Comparison of ENCODE assay signal across 8 cellular contexts in genomic region chr1:2237773-2238172, GRCh38. TPM values are rescaled to one million over a fixed set of nuclear protein-coding genes. Genes with fewer than 3 reads are reported as not detected.
DNase-seq lines count a peak whose midpoint lies in the region; ATAC-seq, FAIRE-seq and TF ChIP-seq lines count a peak whose summit lies in the region.

No MANE protein-coding gene starts in this region.

- H3K27ac ChIP-seq in GM12878 (ENCODE audit: control insufficient read depth, insufficient read depth), result no peak overlapping the region
- peak overlapping the region; percentile 34 to 72 (median 44) for H3K27ac ChIP-seq in thyroid gland

- H3K79me2 ChIP-seq in GM12878 (ENCODE audit: control insufficient read depth, insufficient read depth, low read length), result peaks cover 35% of the 10 kb centered on the region

- H3K9me3 ChIP-seq in GM12878 (replicated peaks; ENCODE audit: control insufficient read depth, insufficient read depth, low read length) (no peaks in the 10 kb centered on the region), thyroid gland (no peaks in the 10 kb centered on the region)

- H3K27me3 ChIP-seq in GM12878 (replicated peaks in 1 of 2; ENCODE audit: control insufficient read depth in 2 of 2, insufficient read depth in 2 of 2, low read length in 1 of 2) (no peaks in the 10 kb centered on the region), thyroid gland (no peaks in the 10 kb centered on the region)

- no peak overlapping the region for H2AFZ ChIP-seq in GM12878 (ENCODE audit: control insufficient read depth, low read depth, low read length)

- H3K36me3 ChIP-seq in GM12878 (ENCODE audit: control insufficient read depth in 2 of 2, insufficient read depth in 2 of 2, low read length in 1 of 2), result peaks cover 0 to 5% of the 10 kb centered on the region in 2 experiments; a peak in 2 of 4 replicates
- no peaks in the 10 kb centered on the region for H3K36me3 ChIP-seq in thyroid gland

- CTCF ChIA-PET in activated naive CD4-positive, alpha-beta T cell treated with anti-CD3 and anti-CD28 coated beads for 36 hours (lab: Charles Lee), result interaction anchor here (1.2 to 1.5 kb wide), 2 partner anchors 43 to 144 kb away, joined by 3 to 7 read pairs; partner anchors contain the start of gene FAAP20
- CTCF ChIA-PET in GM12878 (lab: Yijun Ruan, JAX), result interaction anchor here (1.2 kb wide), 1 partner anchor 31 kb away, joined by 4 read pairs; no protein-coding TSS in a partner anchor

- TF ChIP-seq EP300 in GM12878 (IDR thresholded peaks at IDR 0.05; ENCODE audit: borderline replicate concordance in 1 of 2, control insufficient read depth in 1 of 2, low read depth in 2 of 2, low read length in 2 of 2), result no peak

- POLR2A ChIA-PET in GM12878 (lab: Charles Lee), result no interaction called here

- peak overlapping the region; percentile 49 for H3K4me3 Mint-ChIP-seq in activated naive CD4-positive, alpha-beta T cell treated with anti-CD3 and anti-CD28 coated beads for 36 hours

- no peak for DNase-seq in activated naive CD4-positive, alpha-beta T cell treated with anti-CD3 and anti-CD28 coated beads for 36 hours
- DNase-seq in activated naive CD4-positive, alpha-beta T cell treated with anti-CD3 and anti-CD28 coated beads, Interleukin-2, amount 50 U/mL, for 16 hours, result no peak
- no peak for DNase-seq in GM12878 (ENCODE audit: low read depth, low spot score)
- peak; percentile 45 for DNase-seq in left lobe of liver (ENCODE audit: low spot score)
- peak; percentile 62 to 65 for DNase-seq in thyroid gland
- no peak for DNase-seq in GM10266 (ENCODE audit: extremely low spot score)
- no peak for DNase-seq in NCI-H82 (lab: John Stamatoyannopoulos, UW)

- H3K4me1 ChIP-seq in GM12878 (ENCODE audit: control insufficient read depth, insufficient read depth, low read length) (peaks cover 20% of the 10 kb centered on the region), thyroid gland (peaks cover 81 to 99% of the 10 kb centered on the region in 2 donors)

- no peak overlapping the region for H3K9ac ChIP-seq in GM12878 (ENCODE audit: control insufficient read depth, insufficient read depth, low read length)

- peaks cover 95% of the 10 kb centered on the region for H3K4me1 Mint-ChIP-seq in activated naive CD4-positive, alpha-beta T cell treated with anti-CD3 and anti-CD28 coated beads for 36 hours (ENCODE audit: low read depth)

- in situ Hi-C loops in GM12878 (cut with MboI), result no loop called here

- ATAC-seq in GM12878, result no peak
- no peak for ATAC-seq in left lobe of liver
- no peak for ATAC-seq in HG02938 (IDR thresholded peaks at IDR 0.05; ENCODE audit: unreplicated experiment)

- no peaks in the 10 kb centered on the region for H4K20me1 ChIP-seq in GM12878 (ENCODE audit: control insufficient read depth, insufficient read depth)

- H3K27ac Mint-ChIP-seq in activated naive CD4-positive, alpha-beta T cell treated with anti-CD3 and anti-CD28 coated beads for 36 hours, result peak overlapping the region; percentile 86

- no peaks in the 10 kb centered on the region for H3K9me3 Mint-ChIP-seq in activated naive CD4-positive, alpha-beta T cell treated with anti-CD3 and anti-CD28 coated beads for 36 hours

- no peak overlapping the region for H3K4me2 ChIP-seq in GM12878 (ENCODE audit: control insufficient read depth, insufficient read depth)

- no peak for TF ChIP-seq RAD21 in GM12878 (IDR thresholded peaks at IDR 0.05; ENCODE audit: insufficient read depth, low read depth, low read length)

- no peaks in the 10 kb centered on the region for H3K27me3 Mint-ChIP-seq in activated naive CD4-positive, alpha-beta T cell treated with anti-CD3 and anti-CD28 coated beads for 36 hours (ENCODE audit: low read depth)

- BruUV-seq in GM12878 (replicated peaks; lab: Mats Ljungman, UMichigan), result no TSS peak

- TF ChIP-seq POLR2A in GM12878 (IDR thresholded peaks at IDR 0.05; ENCODE audit: low read depth, low read length), result no peak
- TF ChIP-seq POLR2A in thyroid gland (IDR thresholded peaks at IDR 0.05), result no peak

- WGBS in GM12878 (ENCODE audit: insufficient coverage, insufficient replicate concordance, low lambda C conversion rate, missing lambda C conversion rate), result 85% methylated on average over 19 of the region's 19 CpGs
- 47 to 48% methylated on average over 4 to 9 of the region's 19 CpGs for WGBS in thyroid gland, 2 donors

- TF ChIP-seq CTCF in GM12878 (IDR thresholded peaks at IDR 0.05 in 2 of 3, conservative IDR thresholded peaks at IDR 0.05 in 1 of 3; ENCODE audit: control insufficient read depth in 2 of 3, extremely low read depth in 1 of 3, insufficient read depth in 1 of 3, low read depth in 3 of 3, low read length in 3 of 3) (peak; percentile 7 to 13 (median 10); a peak in 2 of 6 replicates), thyroid gland (IDR thresholded peaks at IDR 0.05) (peak in 1 of 6 experiments; percentile 6), GM10266 (IDR thresholded peaks at IDR 0.05; ENCODE audit: control insufficient read depth, insufficient read depth, low read depth, missing control alignments) (no peak)

- H3K36me3 Mint-ChIP-seq in activated naive CD4-positive, alpha-beta T cell treated with anti-CD3 and anti-CD28 coated beads for 36 hours (ENCODE audit: low read depth), result peaks cover 15% of the 10 kb centered on the region

- RAD21 ChIA-PET in GM12878 (lab: Charles Lee; ENCODE audit: unreplicated experiment), result no interaction called here

- no peak for FAIRE-seq in GM12878 (lab: Jason Lieb, UNC)

- intact Hi-C loops in activated naive CD4-positive, alpha-beta T cell treated with anti-CD3 and anti-CD28 coated beads for 36 hours (cut with micrococcal nuclease), result no loop called here
- intact Hi-C loops in GM12878 (cut with micrococcal nuclease; ENCODE audit: unreplicated experiment) (loop anchor here (10.0 kb wide), 1 partner anchor 57 kb away; no protein-coding TSS in a partner anchor), thyroid gland (cut with DNase I) (loop anchor here (5.0 kb wide), 1 partner anchor 35 kb away; no protein-coding TSS in a partner anchor)

- SMC1A ChIA-PET in GM12878 (lab: Charles Lee; ENCODE audit: uncharacterized antibody, unreplicated experiment), result no interaction called here

- H3K4me3 ChIP-seq in GM12878, result no peak overlapping the region
- no peak overlapping the region for H3K4me3 ChIP-seq in thyroid gland (replicated peaks in 1 of 3)

TF ChIP-seq in GM12878, 131 proteins besides CTCF, POLR2A, EP300 and RAD21 (continues in another document):
- TF ChIP-seq TCF12 (IDR thresholded peaks at IDR 0.05; ENCODE audit: low read depth, low read length) (no peak), PAX8 (IDR thresholded peaks at IDR 0.05) (no peak), SIX5 (IDR thresholded peaks at IDR 0.05; ENCODE audit: low read depth, low read length, severe bottlenecking) (no peak), SREBF2 (IDR thresholded peaks at IDR 0.05; ENCODE audit: low read length) (no peak), NFIC (IDR thresholded peaks at IDR 0.05; ENCODE audit: low read depth, low read length) (no peak), TARDBP (IDR thresholded peaks at IDR 0.05; ENCODE audit: borderline replicate concordance) (no peak)

RNA-seq across cellular contexts. Expression of gene SKI, which starts 9.7 kb away (rescaled TPM):
- 10 to 100 TPM; 25.5 to 26.3 TPM for total RNA-seq in activated naive CD4-positive, alpha-beta T cell treated with anti-CD3 and anti-CD28 coated beads for 36 hours
- 11.9 and 13.5 TPM in 2 replicates for total RNA-seq in GM12878 (2013; cell fraction: nucleolus; rRNA removed)
- total RNA-seq in GM12878 (2014; rRNA removed) (2.1 and 3.2 TPM in 2 replicates), GM12878 (2014; rRNA removed; fragmentation: Illumina TruSeq; extraction: Trizol) (0.54 and 0.55 TPM in 2 replicates), GM12878 (2021) (11.6 and 14.9 TPM in 2 replicates), left lobe of liver (38.8 TPM), thyroid gland (10 to 100 TPM; 31.4 to 59.6 (median 39.9) TPM)
- 1.7 TPM for polyA plus RNA-seq in GM12878 (2011; ENCODE audit: low read depth)
- polyA plus RNA-seq in GM12878 (2011; rRNA removed) (0.99 and 1.4 TPM in 2 replicates), GM12878 (2014; fragmentation: Illumina TruSeq; extraction: Trizol) (2.4 and 3.8 TPM in 2 replicates), GM12878 (2014; fragmentation: Nextera tagmentation; extraction: Ambion mirVana) (under 1 TPM; 0.03 to 0.07 TPM), GM12878 (2014; rRNA removed) (4.8 and 5.2 TPM in 2 replicates), GM12878 (2016; fragmentation: Nextera tagmentation; extraction: Ambion mirVana) (under 1 TPM; 0.18 to 0.54 TPM)
- polyA plus RNA-seq in GM12878 (2011; cell fraction: cytosol; rRNA removed), result 1.7 and 2.1 TPM in 2 replicates
- 4.9 and 8.7 TPM in 2 replicates for polyA plus RNA-seq in GM12878 (2011; cell fraction: nucleus; rRNA removed)
- 4.4 and 4.7 TPM in 2 replicates for polyA plus RNA-seq in GM12878 (2012)
- polyA minus RNA-seq in GM12878 (2011; rRNA and poly(A)+ RNA removed), result 1.0 and 2.2 TPM in 2 replicates
- polyA minus RNA-seq in GM12878 (2011; cell fraction: cytosol; rRNA and poly(A)+ RNA removed), result 2.9 and 3.6 TPM in 2 replicates
- 3.9 and 4.3 TPM in 2 replicates for polyA minus RNA-seq in GM12878 (2011; cell fraction: nucleus; rRNA and poly(A)+ RNA removed)

RNA-seq across cellular contexts. Expression of gene FAAP20, which starts 43.2 kb away (rescaled TPM):
- total RNA-seq in activated naive CD4-positive, alpha-beta T cell treated with anti-CD3 and anti-CD28 coated beads for 36 hours, result 10 to 100 TPM; 48.2 to 54.4 TPM
- total RNA-seq in GM12878 (2013; cell fraction: nucleolus; rRNA removed), result 13.3 and 16.5 TPM in 2 replicates
- total RNA-seq in GM12878 (2014; rRNA removed), result 32.5 and 34.7 TPM in 2 replicates
- total RNA-seq in GM12878 (2014; rRNA removed; fragmentation: Illumina TruSeq; extraction: Trizol), result 3.6 and 4.4 TPM in 2 replicates
- total RNA-seq in GM12878 (2021), result 68.5 and 71.2 TPM in 2 replicates
- polyA plus RNA-seq in GM12878 (2011; ENCODE audit: low read depth), result 7.1 TPM
- polyA plus RNA-seq in GM12878 (2011; rRNA removed), result 2.6 and 7.0 TPM in 2 replicates
- polyA plus RNA-seq in GM12878 (2011; cell fraction: cytosol; rRNA removed), result 13.0 and 30.7 TPM in 2 replicates
- polyA plus RNA-seq in GM12878 (2011; cell fraction: nucleus; rRNA removed), result 20.8 and 30.9 TPM in 2 replicates
- 26.3 and 32.4 TPM in 2 replicates for polyA plus RNA-seq in GM12878 (2012)
- 0.43 and 2.6 TPM in 2 replicates for polyA plus RNA-seq in GM12878 (2014; fragmentation: Illumina TruSeq; extraction: Trizol)
- 1 to 10 TPM in 1 of 2 experiments, under 1 TPM in 1; 0.79 to 1.2 TPM for polyA plus RNA-seq in GM12878 (2014; fragmentation: Nextera tagmentation; extraction: Ambion mirVana)
- 89.9 and 91.8 TPM in 2 replicates for polyA plus RNA-seq in GM12878 (2014; rRNA removed)
- 10 to 100 TPM; 57.2 to 60.2 TPM for polyA plus RNA-seq in GM12878 (2016; fragmentation: Nextera tagmentation; extraction: Ambion mirVana)
- 1.5 and 4.7 TPM in 2 replicates for polyA minus RNA-seq in GM12878 (2011; rRNA and poly(A)+ RNA removed)
- polyA minus RNA-seq in GM12878 (2011; cell fraction: cytosol; rRNA and poly(A)+ RNA removed), result 3.3 and 9.1 TPM in 2 replicates
- polyA minus RNA-seq in GM12878 (2011; cell fraction: nucleus; rRNA and poly(A)+ RNA removed), result 5.6 and 10.3 TPM in 2 replicates
- total RNA-seq in left lobe of liver, result 24.8 TPM
- total RNA-seq in thyroid gland, result 10 to 100 TPM; 42.2 to 82.2 (median 50.2) TPM

Comparison
In these comparisons a context has a peak if more than half of its experiments do, and no peak if none do; other contexts are left out.
1. DNase-seq: peak in left lobe of liver (single experiment) and thyroid gland (2 of 2); none in activated naive CD4-positive, alpha-beta T cell treated with anti-CD3 and anti-CD28 coated beads for 36 hours (single experiment), activated naive CD4-positive, alpha-beta T cell treated with anti-CD3 and anti-CD28 coated beads, Interleukin-2, amount 50 U/mL, for 16 hours (single experiment), GM12878 (single experiment), GM10266 (single experiment) and NCI-H82 (single experiment).